14 cellular contexts compared by ENCODE assay signal in the genomic region with DNA sequence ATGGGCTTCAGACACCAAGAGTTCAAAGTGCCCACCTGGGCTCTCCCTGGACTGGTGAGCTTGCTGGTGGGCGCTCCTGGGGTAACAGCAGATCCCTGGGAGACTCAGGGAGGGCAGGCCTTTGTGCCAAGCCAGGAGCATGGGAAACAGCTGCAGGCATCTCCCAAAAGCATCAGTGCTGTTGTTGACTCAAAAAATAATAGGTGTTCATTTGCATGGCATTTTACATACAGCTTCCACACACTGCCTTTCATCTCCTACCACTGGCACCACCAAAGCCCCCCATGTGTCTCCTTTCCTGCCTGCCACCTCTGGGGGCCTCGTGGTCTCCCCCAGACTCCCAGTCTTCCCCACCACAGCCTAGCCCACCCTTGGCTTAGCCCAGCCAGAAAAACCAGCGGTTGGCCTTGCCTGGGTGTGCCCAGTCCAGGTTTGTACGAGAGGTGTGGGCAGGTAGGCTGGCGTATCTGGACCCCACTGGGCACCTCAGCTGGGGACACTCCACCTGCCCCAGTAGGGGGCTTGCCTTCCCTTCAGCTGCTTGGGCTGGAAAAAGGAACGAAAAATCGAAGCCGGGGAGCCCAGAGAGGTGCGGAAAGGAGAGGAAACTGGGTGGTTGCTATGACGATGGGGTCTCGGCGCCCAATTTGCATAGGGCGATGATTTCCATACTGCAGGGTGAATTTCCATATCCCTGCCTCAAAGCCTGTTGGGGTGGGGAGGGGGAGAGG. TPM values are rescaled to one million over a fixed set of nuclear protein-coding genes. Genes with fewer than 3 reads are reported as not detected.
DNase-seq lines count a peak whose midpoint lies in the region; ATAC-seq, FAIRE-seq and TF ChIP-seq lines count a peak whose summit lies in the region.
"Had no signal": no experiment of that assay in that cellular context is flagged by ENCODE, and none has a peak within 500 bp of the region (broad histone marks: within the 10 kb centered on the region; RNA-seq: fewer than 3 reads in every experiment).

No MANE protein-coding gene starts in this region.

- no peak overlapping the region for H3K27ac ChIP-seq in caudate nucleus (ENCODE audit: low read depth, low read length)
- H3K27ac ChIP-seq: gastrocnemius medialis had no signal

- no peaks in the 10 kb centered on the region for H3K9me3 Mint-ChIP-seq in memory B cell
- H3K9me3 Mint-ChIP-seq: dendritic cell treated with granulocyte-macrophage colony-stimulating factor and Interleukin-4, amounts not matched to agents 40 ng/mL and 50 ng/mL, for 4 days had no signal

- no peak for TF ChIP-seq POLR2A in GM12891 (IDR thresholded peaks at IDR 0.05; ENCODE audit: low read depth, low read length)

- peak; percentile 51 for FAIRE-seq in GM12891 (lab: Jason Lieb, UNC)

- H3K27ac Mint-ChIP-seq in memory B cell: no peak overlapping the region
- H3K27ac Mint-ChIP-seq: activated CD8-positive, alpha-beta T cell treated with anti-CD3 and anti-CD28 coated beads, Interleukin-2, amount 10 ng/mL, durations not matched to agents 7 days and 5 days; activated naive CD8-positive, alpha-beta T cell; dendritic cell treated with granulocyte-macrophage colony-stimulating factor and Interleukin-4, amounts not matched to agents 40 ng/mL and 50 ng/mL, for 4 days had no signal

- peak; percentile 80 for ATAC-seq in GM19395 (IDR thresholded peaks at IDR 0.05; ENCODE audit: unreplicated experiment)
- peak; percentile 53 for ATAC-seq in memory B cell (ENCODE audit: low read depth)
- ATAC-seq: activated CD8-positive, alpha-beta T cell treated with anti-CD3 and anti-CD28 coated beads, Interleukin-2, amount 10 ng/mL, durations not matched to agents 7 days and 5 days; gastrocnemius medialis had no signal

- H3K4me3 Mint-ChIP-seq in memory B cell: peak overlapping the region; percentile 52
- H3K4me3 Mint-ChIP-seq: activated CD8-positive, alpha-beta T cell treated with anti-CD3 and anti-CD28 coated beads, Interleukin-2, amount 10 ng/mL, durations not matched to agents 7 days and 5 days; activated naive CD8-positive, alpha-beta T cell; dendritic cell treated with granulocyte-macrophage colony-stimulating factor and Interleukin-4, amounts not matched to agents 40 ng/mL and 50 ng/mL, for 4 days had no signal

- peaks cover 6% of the 10 kb centered on the region for H3K4me1 Mint-ChIP-seq in memory B cell

- no peak for TF ChIP-seq CTCF in GM20000 (IDR thresholded peaks at IDR 0.05; ENCODE audit: extremely low read depth, missing control alignments)

- peaks cover 21% of the 10 kb centered on the region for H3K27me3 Mint-ChIP-seq in memory B cell

- DNase-seq in GM12891 (ENCODE audit: insufficient read length, low spot score) (peak; percentile 43), NCI-H526 treated with DMSO at 0.1 percent for 48 hours (lab: John Stamatoyannopoulos, UW) (peak; percentile 100), memory B cell (ENCODE audit: low spot score in 2 of 2) (no peak), HCEC 1CT (no peak), caudate nucleus (lab: John Stamatoyannopoulos, UW) (no peak), SW 1271 (lab: John Stamatoyannopoulos, UW) (no peak), GM20000 (ENCODE audit: low spot score) (no peak)
- DNase-seq: activated CD8-positive, alpha-beta T cell treated with anti-CD3 and anti-CD28 coated beads, Interleukin-2, amount 10 ng/mL, durations not matched to agents 7 days and 5 days; gastrocnemius medialis; GOT3; mammary epithelial cell had no signal

- no peaks in the 10 kb centered on the region for H3K36me3 Mint-ChIP-seq in memory B cell
- H3K36me3 Mint-ChIP-seq: activated naive CD8-positive, alpha-beta T cell had no signal

TF ChIP-seq in GM12891, 5 proteins besides CTCF, POLR2A, EP300 and RAD21:
- TF ChIP-seq SPI1 (IDR thresholded peaks at IDR 0.05; ENCODE audit: low read depth, low read length): no peak
- peak; percentile 90; the same call in 1 of the 2 replicates for TF ChIP-seq POU2F2 (IDR thresholded peaks at IDR 0.05; ENCODE audit: low read depth, low read length)

RNA-seq across cellular contexts. Expression of a gene that starts 15.0 kb away (rescaled TPM):
- 0.10 TPM for polyA plus RNA-seq in GM12891 (2012; ENCODE audit: low read depth, missing spikeins)

RNA-seq across cellular contexts. Expression of a gene that starts 44.1 kb away (rescaled TPM):
- polyA plus RNA-seq in GM12891 (2012; ENCODE audit: low read depth, missing spikeins): 1.1 TPM

Comparison
In these comparisons a context has a peak if more than half of its experiments do, and no peak if none do; other contexts are left out.
1. DNase-seq: peak in GM12891 (single experiment) and NCI-H526 treated with DMSO at 0.1 percent for 48 hours (single experiment); none in memory B cell (0 of 2), HCEC 1CT (single experiment), caudate nucleus (0 of 61), SW 1271 (0 of 2) and GM20000 (single experiment).